Comparison of ENCODE assay signal across 32 cellular contexts in genomic region chr11:79381036-79381435, GRCh38. TPM values are rescaled to one million over a fixed set of nuclear protein-coding genes. Genes with fewer than 3 reads are reported as not detected.
"Had no signal": no experiment of that assay in that cellular context is flagged by ENCODE, and none has a peak within 500 bp of the region (broad histone marks: within the 10 kb centered on the region; RNA-seq: fewer than 3 reads in every experiment).

No MANE protein-coding gene starts in this region.

- H3K27me3 ChIP-seq: brain microvascular endothelial cell, cardiac muscle cell had no signal

- H3K27ac ChIP-seq: brain microvascular endothelial cell, cardiac muscle cell, KMS-11, WERI-Rb-1 had no signal

- H3K9ac ChIP-seq: KMS-11 had no signal

- H3K4me3 ChIP-seq: cardiac muscle cell had no signal

- H3K36me3 ChIP-seq: brain microvascular endothelial cell, cardiac muscle cell, WERI-Rb-1 had no signal

- ATAC-seq: activated T-cell treated with anti-CD3 and anti-CD28 coated beads, Interleukin-2, amount 50 U/mL, for 72 hours; activated T-helper 17 cell treated with anti-CD3 and anti-CD28 coated beads, Interleukin-2, amount 50 U/mL, for 72 hours had no signal

- H3K4me2 ChIP-seq: KMS-11 had no signal

- DNase-seq: activated CD4-positive, alpha-beta memory T cell treated with anti-CD3 and anti-CD28 coated beads, Interleukin-2, amount 10 ng/mL, durations not matched to agents 7 days and 5 days; activated CD4-positive, alpha-beta T cell treated with anti-CD3 and anti-CD28 coated beads for 1 hour; activated CD4-positive, alpha-beta T cell treated with anti-CD3 and anti-CD28 coated beads for 48 hours; activated CD4-positive, CD25-positive, alpha-beta regulatory T cell; activated effector memory CD4-positive, alpha-beta T cell treated with anti-CD3 and anti-CD28 coated beads, Interleukin-2, amount 50 U/mL, for 16 hours; activated naive CD4-positive, alpha-beta T cell; activated naive CD4-positive, alpha-beta T cell treated with anti-CD3 and anti-CD28 coated beads, Interleukin-2, amount 50 U/mL, for 16 hours; activated naive CD8-positive, alpha-beta T cell treated with anti-CD3 and anti-CD28 coated beads for 36 hours; activated T-cell treated with anti-CD3 and anti-CD28 coated beads, Interleukin-2, amount 50 U/mL, for 1 hour; activated T-cell treated with anti-CD3 and anti-CD28 coated beads, Interleukin-2, amount 50 U/mL, for 72 hours; amniotic stem cell; aorta; brain microvascular endothelial cell; MM.1S; MV-4-11; NCI-H1092; NCI-H1930; NCI-H2081 treated with DMSO at 0.1 percent for 48 hours; NCI-H2171; NCI-H226; NCI-H524 treated with DMSO at 0.1 percent for 48 hours; OCI-M1; Right ventricle myocardium superior; T1000; WERI-Rb-1 had no signal

RNA-seq across cellular contexts. Expression of gene TENM4, which starts 59.8 kb away (rescaled TPM):
- total RNA-seq: activated CD4-positive, alpha-beta memory T cell treated with anti-CD3 and anti-CD28 coated beads, Interleukin-2, amount 10 ng/mL, durations not matched to agents 7 days and 5 days; activated CD8-positive, alpha-beta memory T cell treated with anti-CD3 and anti-CD28 coated beads for 36 hours; activated naive CD8-positive, alpha-beta T cell treated with anti-CD3 and anti-CD28 coated beads for 36 hours; NCI-H460; T-helper 1 cell treated with Interleukin-12 subunit alpha and Interleukin-12 subunit beta and Interleukin-4 antibody, amounts not matched to agents 30 ng/mL and 1 ng/mL, for 36 hours; T-helper 2 cell treated with Interferon-gamma antibody and Interleukin-4, amounts not matched to agents 100 ng/mL and 5 ng/mL, for 36 hours had no signal
